In the genomic region with DNA sequence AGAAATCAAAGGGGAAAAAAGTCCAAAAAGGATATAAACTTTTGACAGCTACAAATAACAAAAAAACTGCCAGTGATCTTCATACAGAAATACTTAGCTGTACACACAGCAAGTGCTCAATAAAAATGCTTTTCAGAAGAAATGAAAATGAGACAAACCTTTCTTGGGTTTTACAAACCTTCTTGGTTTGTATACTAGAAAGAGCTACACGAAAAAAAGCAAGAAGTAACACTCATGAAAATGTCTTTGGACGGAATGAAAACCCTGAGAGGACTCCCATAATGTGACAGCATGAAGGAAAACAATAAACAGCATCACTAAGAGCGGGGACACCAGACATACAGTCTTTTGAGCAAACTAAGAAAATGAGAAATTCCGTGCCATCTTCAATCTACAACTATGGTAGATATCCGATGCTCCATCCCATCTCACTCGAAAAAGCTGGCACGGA, we compare ENCODE assay signal across 8 cellular contexts. TPM values are rescaled to one million over a fixed set of nuclear protein-coding genes. Genes with fewer than 3 reads are reported as not detected.
A peak's percentile ranks its signal among the peaks of the same experiment; 100 is the strongest.
DNase-seq lines count a peak whose midpoint lies in the region; ATAC-seq and TF ChIP-seq lines count a peak whose summit lies in the region.

No MANE protein-coding gene starts in this region.

- no peaks in the 10 kb centered on the region for H3K36me3 Mint-ChIP-seq in activated naive CD4-positive, alpha-beta T cell treated with anti-CD3 and anti-CD28 coated beads, Interleukin-2, amount 50 U/mL, for 24 hours
- peaks cover 20% of the 10 kb centered on the region for H3K36me3 Mint-ChIP-seq in activated CD4-positive, alpha-beta memory T cell treated with anti-CD3 and anti-CD28 coated beads for 36 hours

- H3K4me3 Mint-ChIP-seq in activated naive CD4-positive, alpha-beta T cell treated with anti-CD3 and anti-CD28 coated beads, Interleukin-2, amount 50 U/mL, for 24 hours, result peak overlapping the region; percentile 99
- H3K4me3 Mint-ChIP-seq in activated CD4-positive, alpha-beta memory T cell treated with anti-CD3 and anti-CD28 coated beads for 36 hours, result peak overlapping the region; percentile 99

- peak overlapping the region; percentile 85 for H3K27ac ChIP-seq in hepatocyte

- H3K36me3 ChIP-seq in hepatocyte (replicated peaks; ENCODE audit: insufficient read depth, low read depth), result no peaks in the 10 kb centered on the region
- H3K36me3 ChIP-seq in skeletal muscle satellite cell (ENCODE audit: insufficient read depth, low read length), result no peaks in the 10 kb centered on the region

- intact Hi-C loops in activated CD4-positive, alpha-beta memory T cell treated with anti-CD3 and anti-CD28 coated beads for 36 hours (cut with micrococcal nuclease), result loop anchor here (5.0 to 10.0 kb wide), 2 partner anchors 71 to 1206 kb away; a partner anchor contains a TSS
- intact Hi-C loops in sciatic nerve (cut with DNase I), result no loop called here

- CTCF ChIA-PET in activated CD4-positive, alpha-beta memory T cell treated with anti-CD3 and anti-CD28 coated beads for 36 hours (lab: Charles Lee), result interaction anchor here (1.2 kb wide), 1 partner anchor 12 kb away, joined by 3 read pairs; no protein-coding TSS in a partner anchor

- no peaks in the 10 kb centered on the region for H3K9me3 ChIP-seq in hepatocyte (ENCODE audit: low read depth)
- no peaks in the 10 kb centered on the region for H3K9me3 ChIP-seq in skeletal muscle satellite cell (replicated peaks; ENCODE audit: low read length)

- H3K27me3 Mint-ChIP-seq in activated naive CD4-positive, alpha-beta T cell treated with anti-CD3 and anti-CD28 coated beads, Interleukin-2, amount 50 U/mL, for 24 hours, result no peaks in the 10 kb centered on the region
- no peaks in the 10 kb centered on the region for H3K27me3 Mint-ChIP-seq in activated CD4-positive, alpha-beta memory T cell treated with anti-CD3 and anti-CD28 coated beads for 36 hours

- no peak for ATAC-seq in sciatic nerve

- DNase-seq in activated naive CD4-positive, alpha-beta T cell (lab: John Stamatoyannopoulos, UW), result no peak
- no peak for DNase-seq in activated CD4-positive, alpha-beta memory T cell treated with anti-CD3 and anti-CD28 coated beads for 36 hours
- DNase-seq in hepatocyte (ENCODE audit: low spot score) (no peak), sciatic nerve (ENCODE audit: low spot score) (no peak), NCI-H2196 treated with DMSO at 0.1 percent for 48 hours (lab: John Stamatoyannopoulos, UW; ENCODE audit: unreplicated experiment) (no peak), COR-L47 (lab: John Stamatoyannopoulos, UW) (no peak)

- no peaks in the 10 kb centered on the region for H3K9me3 Mint-ChIP-seq in activated naive CD4-positive, alpha-beta T cell treated with anti-CD3 and anti-CD28 coated beads, Interleukin-2, amount 50 U/mL, for 24 hours
- H3K9me3 Mint-ChIP-seq in activated CD4-positive, alpha-beta memory T cell treated with anti-CD3 and anti-CD28 coated beads for 36 hours, result no peaks in the 10 kb centered on the region

- 2% methylated on average over 7 of the region's 7 CpGs for WGBS in hepatocyte (ENCODE audit: low lambda C conversion rate, missing lambda C conversion rate)

- no peaks in the 10 kb centered on the region for H3K9me2 ChIP-seq in hepatocyte (replicated peaks; ENCODE audit: insufficient read depth)

- peak overlapping the region; percentile 82 for H3K9ac ChIP-seq in skeletal muscle satellite cell (ENCODE audit: low read depth, low read length)

- H3K4me2 ChIP-seq in hepatocyte (peak overlapping the region; percentile 80), skeletal muscle satellite cell (ENCODE audit: low read length) (peak overlapping the region; percentile 89)

- H3K27ac Mint-ChIP-seq in activated naive CD4-positive, alpha-beta T cell treated with anti-CD3 and anti-CD28 coated beads, Interleukin-2, amount 50 U/mL, for 24 hours, result peak overlapping the region; percentile 92
- H3K27ac Mint-ChIP-seq in activated CD4-positive, alpha-beta memory T cell treated with anti-CD3 and anti-CD28 coated beads for 36 hours, result peak overlapping the region; percentile 99

- peaks cover 9% of the 10 kb centered on the region for H3K4me1 ChIP-seq in hepatocyte (ENCODE audit: insufficient read depth)
- peaks cover 25% of the 10 kb centered on the region for H3K4me1 ChIP-seq in skeletal muscle satellite cell (ENCODE audit: control insufficient read depth, insufficient read depth, low read length)

- H2AFZ ChIP-seq in hepatocyte, result peak overlapping the region; percentile 93

- POLR2A ChIA-PET in activated CD4-positive, alpha-beta memory T cell treated with anti-CD3 and anti-CD28 coated beads for 36 hours (lab: Charles Lee), result interaction anchor here (0.6 kb wide), 1 partner anchor 76 kb away, joined by 4 read pairs; no protein-coding TSS in a partner anchor

- H3K27me3 ChIP-seq in hepatocyte (no peaks in the 10 kb centered on the region), skeletal muscle satellite cell (ENCODE audit: control insufficient read depth, insufficient read depth, low read length) (no peaks in the 10 kb centered on the region)

- no peaks in the 10 kb centered on the region for H4K20me1 ChIP-seq in hepatocyte (ENCODE audit: insufficient read depth, poor library complexity, severe bottlenecking)

- H3K79me2 ChIP-seq in hepatocyte, result peaks cover 41% of the 10 kb centered on the region

- no peak for TF ChIP-seq CTCF in hepatocyte (IDR thresholded peaks at IDR 0.05; ENCODE audit: poor library complexity)

- peaks cover 32% of the 10 kb centered on the region for H3K4me1 Mint-ChIP-seq in activated naive CD4-positive, alpha-beta T cell treated with anti-CD3 and anti-CD28 coated beads, Interleukin-2, amount 50 U/mL, for 24 hours
- peaks cover 32% of the 10 kb centered on the region for H3K4me1 Mint-ChIP-seq in activated CD4-positive, alpha-beta memory T cell treated with anti-CD3 and anti-CD28 coated beads for 36 hours (ENCODE audit: low read depth)

- H3K4me3 ChIP-seq in hepatocyte (peak overlapping the region; percentile 65), skeletal muscle satellite cell (ENCODE audit: low read length) (peak overlapping the region; percentile 98)

RNA-seq across cellular contexts. Expression of a gene that starts 1.0 kb away (rescaled TPM):
- total RNA-seq in activated CD4-positive, alpha-beta memory T cell treated with anti-CD3 and anti-CD28 coated beads for 36 hours, result 10 to 100 TPM; 25.5 to 26.3 TPM
- total RNA-seq in hepatocyte, result 11.5 and 14.5 TPM in 2 replicates
- 6.1 and 7.3 TPM in 2 replicates for polyA plus RNA-seq in hepatocyte
- total RNA-seq in skeletal muscle satellite cell (2012; rRNA removed), result 10.9 and 13.8 TPM in 2 replicates
- total RNA-seq in sciatic nerve, result 20.5 TPM
